15 cellular contexts compared by ENCODE assay signal in genomic region chr3:162400697-162401096, GRCh38.
"Had no signal": no experiment of that assay in that cellular context is flagged by ENCODE, and none has a peak within 500 bp of the region (broad histone marks: within the 10 kb centered on the region; RNA-seq: fewer than 3 reads in every experiment).

No MANE protein-coding gene starts in this region.

- H3K4me3 Mint-ChIP-seq: activated CD8-positive, alpha-beta T cell treated with anti-CD3 and anti-CD28 coated beads for 36 hours; activated naive CD8-positive, alpha-beta T cell treated with anti-CD3 and anti-CD28 coated beads, Interleukin-2, amount 10 ng/mL, durations not matched to agents 7 days and 5 days; naive thymus-derived CD8-positive, alpha-beta T cell had no signal

- ATAC-seq: activated CD8-positive, alpha-beta T cell treated with anti-CD3 and anti-CD28 coated beads for 36 hours; left colon; naive thymus-derived CD8-positive, alpha-beta T cell; stimulated activated naive CD8-positive, alpha-beta T cell treated with anti-CD3 and anti-CD28 coated beads, Interleukin-15, Interleukin-2, amounts not matched to agents 100 U/mL and 50 U/mL, for 24 hours had no signal

- H3K9me3 ChIP-seq: testis had no signal

- H3K4me3 ChIP-seq: esophagus muscularis mucosa, testis had no signal

- H3K27ac Mint-ChIP-seq: activated CD8-positive, alpha-beta T cell treated with anti-CD3 and anti-CD28 coated beads for 36 hours; activated naive CD8-positive, alpha-beta T cell treated with anti-CD3 and anti-CD28 coated beads, Interleukin-2, amount 10 ng/mL, durations not matched to agents 7 days and 5 days; naive thymus-derived CD8-positive, alpha-beta T cell had no signal

- H3K36me3 ChIP-seq: esophagus muscularis mucosa, WERI-Rb-1 had no signal

- DNase-seq: activated CD4-positive, alpha-beta T cell treated with anti-CD3 and anti-CD28 coated beads for 4 hours; activated CD8-positive, alpha-beta memory T cell treated with anti-CD3 and anti-CD28 coated beads, Interleukin-2, amount 50 U/mL, for 4 hours; activated CD8-positive, alpha-beta T cell treated with anti-CD3 and anti-CD28 coated beads for 36 hours; activated naive CD8-positive, alpha-beta T cell treated with anti-CD3 and anti-CD28 coated beads, Interleukin-2, amount 10 ng/mL, durations not matched to agents 7 days and 5 days; anterior cingulate cortex; hypothalamus; left colon; naive thymus-derived CD8-positive, alpha-beta T cell; occipital lobe; stimulated activated CD4-positive, alpha-beta T cell treated with anti-CD3 and anti-CD28 coated beads, Interleukin-4, amount 100 ng/mL, for 1 hour; stimulated activated CD8-positive, alpha-beta memory T cell treated with anti-CD3 and anti-CD28 coated beads, Interleukin-4, amount 100 ng/mL, for 48 hours; stimulated activated naive CD8-positive, alpha-beta T cell treated with anti-CD3 and anti-CD28 coated beads, Interleukin-15, Interleukin-2, amounts not matched to agents 100 U/mL and 50 U/mL, for 24 hours; testis; WERI-Rb-1 had no signal

- H3K27ac ChIP-seq: esophagus muscularis mucosa, testis, WERI-Rb-1 had no signal

- H3K4me1 Mint-ChIP-seq: activated naive CD8-positive, alpha-beta T cell treated with anti-CD3 and anti-CD28 coated beads, Interleukin-2, amount 10 ng/mL, durations not matched to agents 7 days and 5 days; naive thymus-derived CD8-positive, alpha-beta T cell had no signal

- H3K27me3 ChIP-seq: esophagus muscularis mucosa, testis had no signal

- H3K27me3 Mint-ChIP-seq: activated CD8-positive, alpha-beta T cell treated with anti-CD3 and anti-CD28 coated beads for 36 hours; activated naive CD8-positive, alpha-beta T cell treated with anti-CD3 and anti-CD28 coated beads, Interleukin-2, amount 10 ng/mL, durations not matched to agents 7 days and 5 days; naive thymus-derived CD8-positive, alpha-beta T cell had no signal

- H3K36me3 Mint-ChIP-seq: activated naive CD8-positive, alpha-beta T cell treated with anti-CD3 and anti-CD28 coated beads, Interleukin-2, amount 10 ng/mL, durations not matched to agents 7 days and 5 days; naive thymus-derived CD8-positive, alpha-beta T cell had no signal

- H3K4me1 ChIP-seq: esophagus muscularis mucosa, testis had no signal
